8 cellular contexts compared by ENCODE assay signal in genomic region chr18:5238371-5238758, GRCh38. TPM values are rescaled to one million over a fixed set of nuclear protein-coding genes. Genes with fewer than 3 reads are reported as not detected.
DNase-seq lines count a peak whose midpoint lies in the region; ATAC-seq, FAIRE-seq and TF ChIP-seq lines count a peak whose summit lies in the region.

No MANE protein-coding gene starts in this region.

- H3K27me3 ChIP-seq in bronchial epithelial cell (ENCODE audit: control insufficient read depth, insufficient read depth, low read length): no peaks in the 10 kb centered on the region

- no peak for FAIRE-seq in bronchial epithelial cell (lab: Jason Lieb, UNC)

- H3K36me3 ChIP-seq in bronchial epithelial cell (ENCODE audit: control insufficient read depth, insufficient read depth, low read length): no peaks in the 10 kb centered on the region

- H3K4me3 ChIP-seq in bronchial epithelial cell (ENCODE audit: low read depth, low read length): peak overlapping the region; percentile 82

- DNase-seq in AG08396 (ENCODE audit: low spot score) (peak; percentile 48), T-helper 2 cell (peak in 3 of 5 experiments; percentile 20 to 63 (median 32)), bronchial epithelial cell (ENCODE audit: low read depth) (no peak), kidney glomerular epithelial cell (lab: John Stamatoyannopoulos, UW) (peak; percentile 43), A172 (ENCODE audit: low spot score) (no peak)
- peak; percentile 9 to 23 (median 20) for DNase-seq in stimulated activated CD4-positive, alpha-beta T cell treated with anti-CD3 and anti-CD28 coated beads, Interleukin-12 subunit alpha, Interleukin-12 subunit beta, amount 100 ng/mL, for 48 hours (ENCODE audit: low read depth in 2 of 3, low spot score in 1 of 3)

- ATAC-seq in GM18907 (IDR thresholded peaks at IDR 0.05; ENCODE audit: unreplicated experiment) (peak; percentile 43), HG03159 (IDR thresholded peaks at IDR 0.05; ENCODE audit: unreplicated experiment) (peak; percentile 42)

- no peak for TF ChIP-seq CTCF in bronchial epithelial cell (IDR thresholded peaks at IDR 0.05; ENCODE audit: insufficient read depth, low read length, severe bottlenecking)

RNA-seq across cellular contexts. Expression of gene AKAIN1, which starts 41.3 kb away (rescaled TPM):
- not detected in 2 replicates for total RNA-seq in bronchial epithelial cell
- total RNA-seq in A172 (2014; rRNA removed; shearing (Covaris generic)): not detected in 2 replicates

RNA-seq across cellular contexts. Expression of gene ZBTB14, which starts 57.2 kb away (rescaled TPM):
- total RNA-seq in bronchial epithelial cell: 9.3 and 12.9 TPM in 2 replicates
- total RNA-seq in A172 (2014; rRNA removed; shearing (Covaris generic)): 18.2 and 20.9 TPM in 2 replicates

Comparison
In these comparisons a context has a peak if more than half of its experiments do, and no peak if none do; other contexts are left out.
1. DNase-seq: peak in AG08396 (single experiment), T-helper 2 cell (3 of 5), kidney glomerular epithelial cell (single experiment) and stimulated activated CD4-positive, alpha-beta T cell treated with anti-CD3 and anti-CD28 coated beads, Interleukin-12 subunit alpha, Interleukin-12 subunit beta, amount 100 ng/mL, for 48 hours (3 of 3); none in bronchial epithelial cell (single experiment) and A172 (single experiment).